In the genomic region with DNA sequence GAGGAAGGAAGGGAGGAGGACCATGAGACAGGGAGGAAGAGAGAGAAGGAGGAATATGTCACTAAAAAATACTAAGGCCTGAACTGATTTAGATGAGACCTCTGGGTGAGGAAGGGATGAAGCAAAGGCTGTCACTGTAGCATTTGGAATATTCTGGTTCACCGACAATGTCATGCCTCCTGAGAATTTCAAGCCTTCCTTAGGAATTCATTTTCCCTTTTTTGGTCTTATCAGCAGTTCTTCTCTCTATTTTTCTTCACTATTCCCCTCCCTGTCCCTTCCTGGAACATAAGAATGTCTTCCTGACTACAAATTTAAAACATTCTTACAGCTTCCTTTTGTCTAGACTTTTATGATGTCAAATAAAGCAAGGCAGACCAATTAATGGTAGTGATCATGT, we compare ENCODE assay signal across 19 cellular contexts.
"Had no signal": no experiment of that assay in that cellular context is flagged by ENCODE, and none has a peak within 500 bp of the region (broad histone marks: within the 10 kb centered on the region; RNA-seq: fewer than 3 reads in every experiment).

No MANE protein-coding gene starts in this region.

- H3K27ac Mint-ChIP-seq: immature natural killer cell; stimulated activated naive CD8-positive, alpha-beta T cell treated with anti-CD3 and anti-CD28 coated beads, Interleukin-15, amount 100 ng/mL, for 72 hours had no signal

- H3K4me3 ChIP-seq: body of pancreas, coronary artery, lung, SJCRH30, smooth muscle cell, testis, upper lobe of left lung had no signal

- H3K27ac ChIP-seq: body of pancreas, coronary artery, neutrophil, SJCRH30, testis, upper lobe of left lung had no signal

- DNase-seq: activated CD4-positive, alpha-beta T cell treated with anti-CD3 and anti-CD28 coated beads, Interleukin-2, amount 50 U/mL, for 4 hours; activated naive CD4-positive, alpha-beta T cell treated with anti-CD3 and anti-CD28 coated beads, Interleukin-2, amount 50 U/mL, for 16 hours; activated T-cell treated with anti-CD3 and anti-CD28 coated beads for 4 hours; amygdala; body of pancreas; caudate nucleus; effector CD4-positive, alpha-beta T cell; head of caudate nucleus; immature natural killer cell; naive B cell; SJCRH30; stimulated activated naive CD8-positive, alpha-beta T cell treated with anti-CD3 and anti-CD28 coated beads, Interleukin-15, amount 100 ng/mL, for 72 hours; testis; upper lobe of left lung had no signal

- H3K4me3 Mint-ChIP-seq: immature natural killer cell; naive B cell; stimulated activated naive CD8-positive, alpha-beta T cell treated with anti-CD3 and anti-CD28 coated beads, Interleukin-15, amount 100 ng/mL, for 72 hours had no signal

- H3K27me3 Mint-ChIP-seq: stimulated activated naive CD8-positive, alpha-beta T cell treated with anti-CD3 and anti-CD28 coated beads, Interleukin-15, amount 100 ng/mL, for 72 hours had no signal

- H3K36me3 Mint-ChIP-seq: immature natural killer cell, naive B cell had no signal

- H3K4me1 ChIP-seq: SJCRH30, testis had no signal

- H3K9me3 ChIP-seq: body of pancreas, neutrophil, SJCRH30, testis, upper lobe of left lung had no signal

- H3K27me3 ChIP-seq: body of pancreas, neutrophil, SJCRH30, testis, upper lobe of left lung had no signal

- H3K4me2 ChIP-seq: smooth muscle cell had no signal

- H3K36me3 ChIP-seq: neutrophil, upper lobe of left lung had no signal

- ATAC-seq: activated CD4-positive, CD25-positive, alpha-beta regulatory T cell treated with anti-CD3 and anti-CD28 coated beads, Interleukin-2, amount 50 U/mL, for 24 hours; body of pancreas; stimulated activated naive CD8-positive, alpha-beta T cell treated with anti-CD3 and anti-CD28 coated beads, Interleukin-15, amount 100 ng/mL, for 72 hours had no signal
